Comparison of ENCODE assay signal across 8 cellular contexts in the genomic region with DNA sequence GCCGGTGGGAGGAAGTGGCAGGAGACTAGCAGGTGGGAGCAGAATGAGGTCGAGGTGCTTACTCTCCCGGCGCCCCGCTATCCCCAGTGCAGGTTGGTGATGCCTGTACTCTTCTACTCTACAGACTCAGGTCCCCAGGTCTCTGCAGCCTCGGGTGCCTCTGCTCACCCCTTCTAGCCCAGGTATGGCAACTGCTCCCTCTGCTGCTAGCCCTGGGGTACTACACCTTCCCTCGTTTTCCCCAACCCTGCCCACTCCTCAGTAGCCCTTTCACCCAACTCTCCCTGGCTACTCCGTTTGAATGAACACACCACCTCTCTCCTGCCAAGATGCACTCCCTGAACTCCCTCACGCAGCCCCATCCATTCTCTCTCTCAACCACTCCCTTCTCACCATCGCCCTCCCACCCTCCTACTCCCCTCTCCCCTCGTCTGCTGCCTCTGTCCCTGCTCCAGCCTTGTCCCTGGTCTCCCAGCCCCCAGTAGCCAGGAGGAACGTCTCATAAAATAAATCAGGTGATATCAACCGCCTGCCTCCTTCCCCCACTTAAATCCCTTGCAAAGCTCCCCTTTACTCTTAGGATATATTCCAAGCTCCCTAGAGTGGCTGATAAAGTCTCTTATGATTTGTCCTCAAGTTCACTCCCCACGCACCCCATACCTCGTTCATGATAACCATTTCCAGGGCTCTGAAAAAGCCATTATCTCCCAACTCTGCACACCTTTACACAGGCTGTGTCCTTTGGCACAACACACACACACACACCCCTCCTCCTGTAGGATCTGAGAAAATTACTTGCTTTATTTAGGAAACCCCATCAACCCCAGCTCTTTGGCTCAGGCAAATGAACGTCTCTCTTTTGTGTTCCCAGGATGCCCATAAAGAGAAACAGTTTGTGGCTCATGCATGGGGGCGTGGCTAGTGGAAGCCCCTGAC. TPM values are rescaled to one million over a fixed set of nuclear protein-coding genes. Genes with fewer than 3 reads are reported as not detected.
A peak's percentile ranks its signal among the peaks of the same experiment; 100 is the strongest.
DNase-seq lines count a peak whose midpoint lies in the region; ATAC-seq and TF ChIP-seq lines count a peak whose summit lies in the region.

No MANE protein-coding gene starts in this region.

- H3K79me2 ChIP-seq in PC-3 (ENCODE audit: low read length) (no peaks in the 10 kb centered on the region), neural progenitor cell (ENCODE audit: low read depth) (no peaks in the 10 kb centered on the region)

- peaks cover 25% of the 10 kb centered on the region for H3K27me3 Mint-ChIP-seq in neural progenitor cell (ENCODE audit: insufficient read depth, low read depth)

- H3K27me3 ChIP-seq in PC-3 (ENCODE audit: low read length) = peaks cover 15% of the 10 kb centered on the region
- peaks cover 42% of the 10 kb centered on the region for H3K27me3 ChIP-seq in neural progenitor cell
- H3K27me3 ChIP-seq in thyroid gland = peaks cover 20% of the 10 kb centered on the region

- H3K4me3 ChIP-seq in PC-3 (ENCODE audit: low read length) = peak overlapping the region; percentile 52
- H3K4me3 ChIP-seq in fibroblast of mammary gland (ENCODE audit: control insufficient read depth, low read depth, low read length) = peak overlapping the region; percentile 40
- peak overlapping the region; percentile 42 for H3K4me3 ChIP-seq in neural progenitor cell
- no peak overlapping the region for H3K4me3 ChIP-seq in thyroid gland (replicated peaks in 1 of 3)

- H3K9me2 ChIP-seq in PC-3 (replicated peaks; ENCODE audit: low read length) = no peaks in the 10 kb centered on the region

- H3K9ac ChIP-seq in PC-3 (ENCODE audit: low read length) (no peak overlapping the region), neural progenitor cell (no peak overlapping the region)

- peak overlapping the region; percentile 25 for H3K27ac Mint-ChIP-seq in neural progenitor cell

- peak; percentile 44 for ATAC-seq in PC-3

- intact Hi-C loops in PC-3 (cut with micrococcal nuclease) (loop anchor here (5.0 kb wide), 1 partner anchor 130 kb away; no protein-coding TSS in a partner anchor), thyroid gland (cut with DNase I) (no loop called here)

- H3K4me3 Mint-ChIP-seq in neural progenitor cell = no peak overlapping the region

- peak overlapping the region; percentile 95 for H3K4me2 ChIP-seq in PC-3 (ENCODE audit: low read length)
- peak overlapping the region; percentile 84 for H3K4me2 ChIP-seq in neural progenitor cell

- no peaks in the 10 kb centered on the region for H3K9me3 ChIP-seq in PC-3 (ENCODE audit: low read length)
- H3K9me3 ChIP-seq in neural progenitor cell (ENCODE audit: low read depth) = no peaks in the 10 kb centered on the region
- H3K9me3 ChIP-seq in thyroid gland = no peaks in the 10 kb centered on the region

- H3K4me1 Mint-ChIP-seq in neural progenitor cell = peaks cover 24% of the 10 kb centered on the region

- no peak for TF ChIP-seq POLR2A in thyroid gland (IDR thresholded peaks at IDR 0.05)

- no peaks in the 10 kb centered on the region for H3K9me3 Mint-ChIP-seq in neural progenitor cell

- H4K20me1 ChIP-seq in PC-3 (ENCODE audit: low read length) = no peaks in the 10 kb centered on the region
- no peaks in the 10 kb centered on the region for H4K20me1 ChIP-seq in neural progenitor cell (ENCODE audit: low read depth)

- DNase-seq in DMS153 treated with DMSO at 0.1 percent for 48 hours (lab: John Stamatoyannopoulos, UW; ENCODE audit: unreplicated experiment) (peak; percentile 63), HuH-7 (ENCODE audit: low spot score) (peak; percentile 94), PC-3 (peak; percentile 74), fibroblast of mammary gland (ENCODE audit: low read depth) (peak; percentile 50), neural progenitor cell (ENCODE audit: low spot score) (peak; percentile 87), thyroid gland (peak; percentile 40 to 57), cortex of kidney (lab: John Stamatoyannopoulos, UW) (no peak)
- DNase-seq in activated T-cell treated with anti-CD3 and anti-CD28 coated beads, Interleukin-2, amount 50 U/mL, for 48 hours = peak; percentile 81 to 85

- H2AFZ ChIP-seq in PC-3 (ENCODE audit: low read length) (peak overlapping the region; percentile 61), neural progenitor cell (replicated peaks) (no peak overlapping the region)

- POLR2A ChIA-PET in PC-3 (lab: Charles Lee; ENCODE audit: unreplicated experiment) = interaction anchor here (1.2 kb wide), 1 partner anchor 263 kb away, joined by 4 read pairs; no protein-coding TSS in a partner anchor

- H3K27ac ChIP-seq in PC-3 (ENCODE audit: low read length) = peak overlapping the region; percentile 27
- peak overlapping the region; percentile 60 for H3K27ac ChIP-seq in neural progenitor cell
- no peak overlapping the region for H3K27ac ChIP-seq in thyroid gland

- H3F3A ChIP-seq in PC-3 (ENCODE audit: low read length, unreplicated experiment) (no peaks in the 10 kb centered on the region), neural progenitor cell (ENCODE audit: low read depth) (peaks cover 45% of the 10 kb centered on the region)

- peak; percentile 70 for TF ChIP-seq CTCF in PC-3 (conservative IDR thresholded peaks at IDR 0.05; ENCODE audit: low read depth, low read length)
- peak; percentile 92 for TF ChIP-seq CTCF in fibroblast of mammary gland (conservative IDR thresholded peaks at IDR 0.05; ENCODE audit: control insufficient read depth, insufficient read depth, low read depth, low read length)
- TF ChIP-seq CTCF in neural progenitor cell (IDR thresholded peaks at IDR 0.05) = peak; percentile 81
- peak; percentile 61 to 86 (median 67) for TF ChIP-seq CTCF in thyroid gland (IDR thresholded peaks at IDR 0.05)

- H3K36me3 Mint-ChIP-seq in neural progenitor cell = no peaks in the 10 kb centered on the region

- no TSS peak for BruUV-seq in PC-3 (replicated peaks; lab: Mats Ljungman, UMichigan)

- H3K4me1 ChIP-seq in PC-3 (ENCODE audit: insufficient read depth, low read length) (peaks cover 12% of the 10 kb centered on the region; the same call in 1 of the 2 replicates), neural progenitor cell (peaks cover 22% of the 10 kb centered on the region), thyroid gland (peaks cover 9 to 19% of the 10 kb centered on the region in 2 donors)

- WGBS in thyroid gland, 2 donors = 2 to 4% methylated on average over 12 to 17 of the region's 17 CpGs

- CTCF ChIA-PET in PC-3 (lab: Charles Lee) = interaction anchor here (0.6 to 1.7 kb wide), 5 partner anchors 9 to 271 kb away, joined by 3 to 13 read pairs (median 9); a partner anchor contains a TSS

- H3K36me3 ChIP-seq in PC-3 (ENCODE audit: low read depth, low read length) = no peaks in the 10 kb centered on the region; the same call in 1 of the 2 replicates
- H3K36me3 ChIP-seq in neural progenitor cell = no peaks in the 10 kb centered on the region
- H3K36me3 ChIP-seq in thyroid gland = no peaks in the 10 kb centered on the region

RNA-seq across cellular contexts. Expression of a gene that starts 8.2 kb away (rescaled TPM):
- total RNA-seq in PC-3 (2014; rRNA removed) (0.75 and 1.3 TPM in 2 replicates), neural progenitor cell (ENCODE audit: low replicate concordance) (32.2 and 70.5 TPM in 2 replicates), thyroid gland (10 to 100 TPM in 1 of 4 donors, 1 to 10 TPM in 3; 3.6 to 15.3 (median 6.1) TPM)

RNA-seq across cellular contexts. Expression of a gene that starts 44.2 kb away (rescaled TPM):
- 0.33 TPM in 1 of 2 replicates, not detected in the other for total RNA-seq in PC-3 (2014; rRNA removed)
- 14.5 and 17.6 TPM in 2 replicates for total RNA-seq in neural progenitor cell (ENCODE audit: low replicate concordance)
- total RNA-seq in thyroid gland = under 1 TPM in 2 of 4 donors, not detected in 2; 0.29 to 0.59 TPM

RNA-seq across cellular contexts. Expression of a gene that starts 56.5 kb away (rescaled TPM):
- total RNA-seq in PC-3 (2014; rRNA removed) = 8.0 and 18.3 TPM in 2 replicates
- total RNA-seq in neural progenitor cell (ENCODE audit: low replicate concordance) = 17.8 and 18.1 TPM in 2 replicates
- total RNA-seq in thyroid gland = 1 to 10 TPM; 7.0 to 8.9 (median 7.3) TPM

Comparison
In these comparisons a context has a peak if more than half of its experiments do, and no peak if none do; other contexts are left out.
1. H3K27ac ChIP-seq: peak in PC-3 (single experiment) and neural progenitor cell (single experiment); none in thyroid gland (0 of 3).
2. H3K4me3 ChIP-seq: peak in PC-3 (single experiment), fibroblast of mammary gland (single experiment) and neural progenitor cell (single experiment); none in thyroid gland (0 of 3).
3. Peak in every context shown above with its lines, with median percentiles within 50 percentile points of each other: CTCF ChIP-seq.